Comparison of ENCODE assay signal across 8 cellular contexts in genomic region chr11:107457558-107458271, GRCh38. TPM values are rescaled to one million over a fixed set of nuclear protein-coding genes. Genes with fewer than 3 reads are reported as not detected.
DNase-seq lines count a peak whose midpoint lies in the region; ATAC-seq and TF ChIP-seq lines count a peak whose summit lies in the region.

CWF19L2 (minus strand) TSS chr11:107457825; CDS start chr11:107457816, 9 bp downstream.

- H3K27me3 ChIP-seq in right cardiac atrium (ENCODE audit: control insufficient read depth, insufficient read depth) (no peaks in the 10 kb centered on the region), uterus (no peaks in the 10 kb centered on the region)

- H3K4me3 ChIP-seq in right cardiac atrium (ENCODE audit: low read length) (peak within 1 kb of the TSS; percentile 100), uterus (peak within 1 kb of the TSS; percentile 71 to 75)

- peak; percentile 71 to 80 for DNase-seq in NCI-H187 (lab: John Stamatoyannopoulos, UW)
- peak; percentile 64 to 97 (median 84) for DNase-seq in T-helper 2 cell
- peak; percentile 31 to 94 (median 79) for DNase-seq in anterior cingulate cortex (lab: John Stamatoyannopoulos, UW)
- peak; percentile 92 to 95 (median 95) for DNase-seq in right cardiac atrium
- peak; percentile 80 for DNase-seq in pulmonary artery endothelial cell (ENCODE audit: low read depth, low spot score)
- DNase-seq in uterus = peak; percentile 85 to 88

- H3K27ac ChIP-seq in right cardiac atrium (ENCODE audit: low read length) (peak within 1 kb of the TSS; percentile 67), uterus (peak within 1 kb of the TSS; percentile 77 to 95)

- intact Hi-C loops in right cardiac atrium (cut with DNase I) = no loop called here
- intact Hi-C loops in uterus (cut with DNase I; ENCODE audit: low total_unique reads) = no loop called here

- under 1% methylated on average over 30 of the region's 30 CpGs for WGBS in right cardiac atrium

- no peaks in the 10 kb centered on the region for H3K36me3 ChIP-seq in uterus

- peak in 2 of 4 experiments; percentile 4 to 35 for TF ChIP-seq CTCF in uterus (IDR thresholded peaks at IDR 0.05)

- H3K9me3 ChIP-seq in right cardiac atrium (ENCODE audit: control insufficient read depth, low read length) (no peaks in the 10 kb centered on the region), uterus (no peaks in the 10 kb centered on the region)

- ATAC-seq in GM18498 (IDR thresholded peaks at IDR 0.05; ENCODE audit: unreplicated experiment) (peak; percentile 96), HG02938 (IDR thresholded peaks at IDR 0.05; ENCODE audit: unreplicated experiment) (peak; percentile 97), right cardiac atrium (peak; percentile 100)

- TF ChIP-seq POLR2A in uterus (IDR thresholded peaks at IDR 0.05) = peak in 1 of 2 donors; percentile 43

- H3K4me1 ChIP-seq in right cardiac atrium (ENCODE audit: control insufficient read depth, insufficient read depth, low read length) (peaks cover 1% of the 10 kb centered on the region), uterus (no peaks in the 10 kb centered on the region)

RNA-seq across cellular contexts. Expression of gene CWF19L2, which starts in this region (rescaled TPM):
- total RNA-seq in right cardiac atrium (10 to 100 TPM; 10.2 to 12.7 (median 11.8) TPM), pulmonary artery endothelial cell (9.5 and 17.1 TPM in 2 replicates), uterus (10 to 100 TPM; 16.1 to 41.0 (median 27.8) TPM)
- 5.3 TPM for polyA plus RNA-seq in right cardiac atrium

Comparison
In these comparisons a context has a peak if more than half of its experiments do, and no peak if none do; other contexts are left out.
1. Peak in every context shown above with its lines: DNase-seq, ATAC-seq, H3K4me3 ChIP-seq and H3K27ac ChIP-seq.